8 cellular contexts compared by ENCODE assay signal in genomic region chr7:101126651-101127459, GRCh38. TPM values are rescaled to one million over a fixed set of nuclear protein-coding genes. Genes with fewer than 3 reads are reported as not detected.
DNase-seq lines count a peak whose midpoint lies in the region; TF ChIP-seq lines count a peak whose summit lies in the region.

Gene SERPINE1, plus strand, starts transcription at chr7:101127104. Its CDS starts 1,290 bp downstream, at chr7:101128394.

- H3K27ac Mint-ChIP-seq in HFFc6 = peak within 1 kb of the TSS; percentile 98

- H3K4me3 ChIP-seq in uterus = peak within 1 kb of the TSS in 1 of 2 donors; percentile 18

- H3K9me3 Mint-ChIP-seq in HFFc6 = peaks cover 41% of the 10 kb centered on the region

- H3K27me3 ChIP-seq in uterus = no peaks in the 10 kb centered on the region

- H3K27me3 Mint-ChIP-seq in HFFc6 (ENCODE audit: insufficient read depth) = peaks cover 53% of the 10 kb centered on the region

- intact Hi-C loops in uterus (cut with DNase I; ENCODE audit: low total_unique reads) = no loop called here

- peaks cover 89% of the 10 kb centered on the region for H3K4me1 Mint-ChIP-seq in HFFc6 (ENCODE audit: low read depth)

- DNase-seq in HFFc6 (peak; percentile 100), OCI-M1 (lab: John Stamatoyannopoulos, UW) (peak; percentile 64), germinal center (ENCODE audit: low spot score) (peak; percentile 41), occipital lobe (lab: John Stamatoyannopoulos, UW) (peak; percentile 17), uterus (peak; percentile 88 to 94)
- peak; percentile 8 for DNase-seq in activated T-helper 9 cell treated with anti-CD3 and anti-CD28 coated beads, Interleukin-2, amount 50 U/mL, for 16 hours (ENCODE audit: low read depth)
- DNase-seq in effector CD8-positive, alpha-beta T cell (lab: John Stamatoyannopoulos, UW) = no peak

- no peaks in the 10 kb centered on the region for H3K9me3 ChIP-seq in uterus

- no peaks in the 10 kb centered on the region for H3K36me3 ChIP-seq in uterus

- TF ChIP-seq CTCF in GM12872 (IDR thresholded peaks at IDR 0.05; ENCODE audit: insufficient read depth, low read depth, low read length) (peak; percentile 56), HFFc6 (IDR thresholded peaks at IDR 0.05) (peak; percentile 73), uterus (IDR thresholded peaks at IDR 0.05) (peak in 2 of 4 experiments; percentile 12 to 22)

- H3K4me1 ChIP-seq in uterus = peaks cover 0 to 23% of the 10 kb centered on the region in 2 donors

- peak within 1 kb of the TSS; percentile 66 to 97 for H3K27ac ChIP-seq in uterus

- peak within 1 kb of the TSS; percentile 98 for H3K4me3 Mint-ChIP-seq in HFFc6

- peaks cover 48% of the 10 kb centered on the region for H3K36me3 Mint-ChIP-seq in HFFc6 (ENCODE audit: low read depth)

- TF ChIP-seq POLR2A in uterus (IDR thresholded peaks at IDR 0.05) = peak; percentile 80 to 88

RNA-seq across cellular contexts. Expression of gene SERPINE1, which starts in this region (rescaled TPM):
- total RNA-seq in HFFc6 (2021; fragmentation: NEBNext Ultra II Directional; extraction: Animal tissue kit (Norgen Biotek cat#: 25700)) = 1,000 to 10,000 TPM in 4 of 6 experiments, 100 to 1,000 TPM in 2; 906 to 2,092 (median 1,052) TPM
- total RNA-seq in occipital lobe = 0.78 TPM
- 10 to 100 TPM in 1 of 4 donors, 1 to 10 TPM in 2, under 1 TPM in 1; 0.51 to 10.6 (median 5.5) TPM for total RNA-seq in uterus

Comparison
In these comparisons a context has a peak if more than half of its experiments do, and no peak if none do; other contexts are left out.
1. RNA of gene SERPINE1 (total RNA-seq): 906 to 2,092 TPM in HFFc6; 0.51 to 10.6 TPM in uterus and 0.78 TPM in occipital lobe (single experiment); every median in the first group is over 10 times any median in the second.
2. Peak in DNase-seq in occipital lobe; RNA of the gene not detected or under 1 TPM.